8 cellular contexts compared by ENCODE assay signal in the genomic region with DNA sequence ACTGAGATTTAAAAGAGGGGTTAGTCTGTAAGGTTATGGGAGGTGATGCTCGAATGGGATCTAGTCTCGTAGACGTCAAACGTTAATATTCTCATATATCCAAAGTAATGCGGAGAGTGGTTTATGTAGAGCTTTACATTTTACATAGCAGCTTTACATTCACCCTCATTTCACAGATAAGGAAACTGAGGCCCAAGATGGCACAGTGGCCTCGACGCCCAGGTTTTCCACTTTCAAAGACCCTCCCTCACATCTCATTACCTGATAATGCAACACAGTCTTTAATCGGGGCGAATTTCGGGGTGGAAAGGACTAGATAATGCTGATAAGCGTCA. TPM values are rescaled to one million over a fixed set of nuclear protein-coding genes. Genes with fewer than 3 reads are reported as not detected.
DNase-seq lines count a peak whose midpoint lies in the region; ATAC-seq lines count a peak whose summit lies in the region.

No MANE protein-coding gene starts in this region.

- WGBS in right cardiac atrium: under 1% methylated on average over 11 of the region's 11 CpGs

- H3K4me1 ChIP-seq in HAP-1: peaks cover 7% of the 10 kb centered on the region
- peaks cover 5% of the 10 kb centered on the region for H3K4me1 ChIP-seq in right cardiac atrium (ENCODE audit: control insufficient read depth, insufficient read depth, low read length)

- H3K27ac Mint-ChIP-seq in activated CD4-positive, alpha-beta memory T cell treated with anti-CD3 and anti-CD28 coated beads for 36 hours: peak overlapping the region; percentile 96

- H3K27me3 Mint-ChIP-seq in activated CD4-positive, alpha-beta memory T cell treated with anti-CD3 and anti-CD28 coated beads for 36 hours: no peaks in the 10 kb centered on the region

- CTCF ChIA-PET in activated CD4-positive, alpha-beta memory T cell treated with anti-CD3 and anti-CD28 coated beads for 36 hours (lab: Charles Lee): interaction anchor here (0.6 to 3.2 kb wide), 8 partner anchors 9 to 361 kb away, joined by 3 to 15 read pairs (median 4); partner anchors contain the start of gene NFYB

- H3K27me3 ChIP-seq in HAP-1 (ENCODE audit: low read depth) (no peaks in the 10 kb centered on the region), right cardiac atrium (ENCODE audit: control insufficient read depth, insufficient read depth) (no peaks in the 10 kb centered on the region)

- in situ Hi-C loops in HAP-1 (cut with MboI; ENCODE audit: low sequenced_read_pairs): no loop called here

- peaks cover 19% of the 10 kb centered on the region for H3K36me3 ChIP-seq in HAP-1 (replicated peaks)

- H3K36me3 Mint-ChIP-seq in activated CD4-positive, alpha-beta memory T cell treated with anti-CD3 and anti-CD28 coated beads for 36 hours: peaks cover 20% of the 10 kb centered on the region

- peaks cover 51% of the 10 kb centered on the region for H3K4me1 Mint-ChIP-seq in activated CD4-positive, alpha-beta memory T cell treated with anti-CD3 and anti-CD28 coated beads for 36 hours (ENCODE audit: low read depth)

- H3K9me3 Mint-ChIP-seq in activated CD4-positive, alpha-beta memory T cell treated with anti-CD3 and anti-CD28 coated beads for 36 hours: no peaks in the 10 kb centered on the region

- DNase-seq in HAP-1 (ENCODE audit: low spot score in 2 of 2) (no peak), right cardiac atrium (no peak), glomerular visceral epithelial cell (ENCODE audit: extremely low spot score) (no peak), HuH-7.5 (ENCODE audit: low spot score) (no peak), middle frontal gyrus (ENCODE audit: extremely low spot score, low spot score) (no peak), DMS 273 (lab: John Stamatoyannopoulos, UW; ENCODE audit: unreplicated experiment) (no peak)
- no peak for DNase-seq in activated CD4-positive, alpha-beta memory T cell treated with anti-CD3 and anti-CD28 coated beads for 36 hours

- intact Hi-C loops in activated CD4-positive, alpha-beta memory T cell treated with anti-CD3 and anti-CD28 coated beads for 36 hours (cut with micrococcal nuclease): loop anchor here (1.0 to 5.0 kb wide), 9 partner anchors 8 to 1142 kb away; partner anchors contain the start of genes HCFC2, HSP90B1, NFYB and NT5DC3
- intact Hi-C loops in right cardiac atrium (cut with DNase I): loop anchor here in 2 of 4 donors (10.0 kb wide), 2 partner anchors 100 to 150 kb away; partner anchors contain the start of gene HCFC2 (in 2 of the 2)

- H3K27ac ChIP-seq in right cardiac atrium (ENCODE audit: low read length): peak overlapping the region; percentile 91
- H3K27ac ChIP-seq in skin epidermis: peak overlapping the region; percentile 57 to 99 (median 95)

- H3K4me3 ChIP-seq in HAP-1 (peak overlapping the region; percentile 98), right cardiac atrium (ENCODE audit: low read length) (peak overlapping the region; percentile 81), skin epidermis (peak overlapping the region; percentile 66 to 89 (median 74))

- peak overlapping the region; percentile 96 for H3K4me3 Mint-ChIP-seq in activated CD4-positive, alpha-beta memory T cell treated with anti-CD3 and anti-CD28 coated beads for 36 hours

- POLR2A ChIA-PET in activated CD4-positive, alpha-beta memory T cell treated with anti-CD3 and anti-CD28 coated beads for 36 hours (lab: Charles Lee): interaction anchor here (1.2 to 3.3 kb wide), 10 partner anchors 9 to 321 kb away, joined by 3 to 72 read pairs (median 10); partner anchors contain the start of genes HCFC2, HSP90B1 and NFYB

- no peak for ATAC-seq in right cardiac atrium

- H3K9me3 ChIP-seq in HAP-1 (no peaks in the 10 kb centered on the region), right cardiac atrium (ENCODE audit: control insufficient read depth, low read length) (no peaks in the 10 kb centered on the region)

RNA-seq across cellular contexts. Expression of gene TDG, which starts 0.5 kb away (rescaled TPM):
- 10 to 100 TPM; 29.1 to 29.7 TPM for total RNA-seq in activated CD4-positive, alpha-beta memory T cell treated with anti-CD3 and anti-CD28 coated beads for 36 hours
- total RNA-seq in right cardiac atrium: 10 to 100 TPM; 10.6 to 17.7 (median 12.4) TPM
- 9.8 TPM for polyA plus RNA-seq in right cardiac atrium

RNA-seq across cellular contexts. Expression of gene HSP90B1, which starts 35.0 kb away (rescaled TPM):
- total RNA-seq in activated CD4-positive, alpha-beta memory T cell treated with anti-CD3 and anti-CD28 coated beads for 36 hours: 100 to 1,000 TPM; 452 to 453 TPM
- 100 to 1,000 TPM; 292 to 625 (median 497) TPM for total RNA-seq in right cardiac atrium
- polyA plus RNA-seq in right cardiac atrium: 369 TPM
